8 cellular contexts compared by ENCODE assay signal in genomic region chr11:57491371-57492061, GRCh38. TPM values are rescaled to one million over a fixed set of nuclear protein-coding genes. Genes with fewer than 3 reads are reported as not detected.
A peak's percentile ranks its signal among the peaks of the same experiment; 100 is the strongest.
DNase-seq lines count a peak whose midpoint lies in the region; ATAC-seq and TF ChIP-seq lines count a peak whose summit lies in the region.

No MANE protein-coding gene starts in this region.

- CTCF ChIA-PET in activated naive CD4-positive, alpha-beta T cell treated with anti-CD3 and anti-CD28 coated beads for 36 hours (lab: Charles Lee), result interaction anchor here (0.6 to 7.8 kb wide), 20 partner anchors 9 to 202 kb away, joined by 3 to 270 read pairs (median 4); partner anchors contain the start of genes SLC43A1, TIMM10 and YPEL4

- H3K27me3 ChIP-seq in OCI-LY1 (ENCODE audit: insufficient read depth, low read length), result no peaks in the 10 kb centered on the region

- H4K20me1 ChIP-seq in OCI-LY1 (ENCODE audit: insufficient read depth, low read length), result no peaks in the 10 kb centered on the region

- ATAC-seq in GM21381 (IDR thresholded peaks at IDR 0.05; ENCODE audit: unreplicated experiment) (no peak), HG03097 (IDR thresholded peaks at IDR 0.05; ENCODE audit: low FRiP score, unreplicated experiment) (no peak)

- H3K9me2 ChIP-seq in OCI-LY1 (ENCODE audit: low read depth, low read length), result no peaks in the 10 kb centered on the region

- no peaks in the 10 kb centered on the region for H3F3A ChIP-seq in OCI-LY1 (ENCODE audit: insufficient read depth, low read length)

- no peak overlapping the region for H2AFZ ChIP-seq in OCI-LY1 (ENCODE audit: low read length)

- H3K4me3 Mint-ChIP-seq in activated naive CD4-positive, alpha-beta T cell treated with anti-CD3 and anti-CD28 coated beads for 36 hours, result no peak overlapping the region

- H3K36me3 Mint-ChIP-seq in activated naive CD4-positive, alpha-beta T cell treated with anti-CD3 and anti-CD28 coated beads for 36 hours (ENCODE audit: low read depth), result peaks cover 52% of the 10 kb centered on the region

- H3K4me3 ChIP-seq in OCI-LY1 (ENCODE audit: low read depth, low read length, poor library complexity, severe bottlenecking), result no peak overlapping the region

- no peak overlapping the region for H3K4me2 ChIP-seq in OCI-LY1 (ENCODE audit: low read length)

- no peak overlapping the region for H3K27ac Mint-ChIP-seq in activated naive CD4-positive, alpha-beta T cell treated with anti-CD3 and anti-CD28 coated beads for 36 hours

- no peaks in the 10 kb centered on the region for H3K9me3 ChIP-seq in OCI-LY1 (ENCODE audit: low read length)

- H3K9ac ChIP-seq in OCI-LY1 (ENCODE audit: low read length), result no peak overlapping the region

- no peaks in the 10 kb centered on the region for H3K27me3 Mint-ChIP-seq in activated naive CD4-positive, alpha-beta T cell treated with anti-CD3 and anti-CD28 coated beads for 36 hours (ENCODE audit: low read depth)

- intact Hi-C loops in activated naive CD4-positive, alpha-beta T cell treated with anti-CD3 and anti-CD28 coated beads for 36 hours (cut with micrococcal nuclease), result loop anchor here (2.0 to 5.0 kb wide), 2 partner anchors 34 to 75 kb away; partner anchors contain the start of gene UBE2L6

- TF ChIP-seq CTCF in OCI-LY1 (IDR thresholded peaks at IDR 0.05; ENCODE audit: low read length), result peak; percentile 84

- H3K4me1 Mint-ChIP-seq in activated naive CD4-positive, alpha-beta T cell treated with anti-CD3 and anti-CD28 coated beads for 36 hours (ENCODE audit: low read depth), result peaks cover 12% of the 10 kb centered on the region

- no peak overlapping the region for H3K27ac ChIP-seq in OCI-LY1 (ENCODE audit: low read depth, low read length, poor library complexity, severe bottlenecking)

- no peaks in the 10 kb centered on the region for H3K9me3 Mint-ChIP-seq in activated naive CD4-positive, alpha-beta T cell treated with anti-CD3 and anti-CD28 coated beads for 36 hours

- peaks cover 60% of the 10 kb centered on the region for H3K36me3 ChIP-seq in OCI-LY1 (ENCODE audit: insufficient read depth, low read length)

- no peaks in the 10 kb centered on the region for H3K79me2 ChIP-seq in OCI-LY1 (ENCODE audit: insufficient read depth, low read length)

- peaks cover 7% of the 10 kb centered on the region for H3K4me1 ChIP-seq in OCI-LY1 (ENCODE audit: insufficient read depth, low read length, severe bottlenecking)

- DNase-seq in NCI-H748 (lab: John Stamatoyannopoulos, UW; ENCODE audit: unreplicated experiment) (peak; percentile 12), NCI-H748 treated with DMSO at 0.1 percent for 48 hours (lab: John Stamatoyannopoulos, UW) (no peak), iPS-NIHi11 (ENCODE audit: low spot score) (peak; percentile 80)
- peak; percentile 71 for DNase-seq in activated naive CD4-positive, alpha-beta T cell treated with anti-CD3 and anti-CD28 coated beads for 36 hours
- DNase-seq in stimulated activated naive CD4-positive, alpha-beta T cell treated with Interleukin-2 at 50 U/mL for 16 hours (lab: John Stamatoyannopoulos, UW), result peak; percentile 34

RNA-seq across cellular contexts. Expression of gene SLC43A1, which starts 24.0 kb away (rescaled TPM):
- 10 to 100 TPM; 26.5 to 29.7 TPM for total RNA-seq in activated naive CD4-positive, alpha-beta T cell treated with anti-CD3 and anti-CD28 coated beads for 36 hours

RNA-seq across cellular contexts. Expression of gene RTN4RL2, which starts 31.2 kb away (rescaled TPM):
- under 1 TPM; 0.74 to 0.99 TPM for total RNA-seq in activated naive CD4-positive, alpha-beta T cell treated with anti-CD3 and anti-CD28 coated beads for 36 hours

RNA-seq across cellular contexts. Expression of gene TIMM10, which starts 39.0 kb away (rescaled TPM):
- total RNA-seq in activated naive CD4-positive, alpha-beta T cell treated with anti-CD3 and anti-CD28 coated beads for 36 hours, result 100 to 1,000 TPM; 131 to 136 TPM

RNA-seq across cellular contexts. Expression of gene SMTNL1, which starts 45.9 kb away (rescaled TPM):
- total RNA-seq in activated naive CD4-positive, alpha-beta T cell treated with anti-CD3 and anti-CD28 coated beads for 36 hours, result not detected
